Comparison of ENCODE assay signal across 8 cellular contexts in genomic region chr1:70353038-70353437, GRCh38. TPM values are rescaled to one million over a fixed set of nuclear protein-coding genes. Genes with fewer than 3 reads are reported as not detected.
DNase-seq lines count a peak whose midpoint lies in the region; ATAC-seq and TF ChIP-seq lines count a peak whose summit lies in the region.

No MANE protein-coding gene starts in this region.

- H3K79me1 ChIP-seq in H9 (ENCODE audit: insufficient read depth, low read depth, low read length, poor library complexity, severe bottlenecking): no peaks in the 10 kb centered on the region

- no peak for TF ChIP-seq CTCF in H9 (conservative IDR thresholded peaks at IDR 0.05)
- no peak for TF ChIP-seq CTCF in WTC11 (IDR thresholded peaks at IDR 0.05)

- H3K23ac ChIP-seq in H9 (ENCODE audit: insufficient read length, low read depth, low read length): no peak overlapping the region

- peaks cover 1 to 7% (median 5%) of the 10 kb centered on the region in 3 experiments; a peak in 4 of 7 replicates for H3K36me3 Mint-ChIP-seq in H9 (ENCODE audit: insufficient read depth in 1 of 3, low read depth in 3 of 3)
- H3K36me3 Mint-ChIP-seq in WTC11: 0 out of 2 replicates have a peak, but pooled peaks cover 2% of the 10 kb centered on the region

- peak overlapping the region; percentile 98 for H3K9ac ChIP-seq in H9 (ENCODE audit: extremely low read depth, insufficient read length, low read length)

- H3T11ph ChIP-seq in H9 (ENCODE audit: low read length): no peak overlapping the region

- H3K9me3 ChIP-seq in H9 (ENCODE audit: control insufficient read depth, low read depth, low read length) (no peaks in the 10 kb centered on the region), right cardiac atrium (ENCODE audit: control insufficient read depth, low read length) (no peaks in the 10 kb centered on the region)

- H3K4me3 ChIP-seq in right cardiac atrium (ENCODE audit: low read length): peak overlapping the region; percentile 55
- peak overlapping the region in 6 of 7 experiments; percentile 73 to 96 (median 90) for H3K4me3 ChIP-seq in skin epidermis

- H2BK12ac ChIP-seq in H9 (ENCODE audit: insufficient read length, low read depth, low read length): no peak overlapping the region

- DNase-seq in H9 (no peak), WTC11 (ENCODE audit: low spot score) (no peak), right cardiac atrium (no peak), kidney tubule cell (ENCODE audit: low spot score) (no peak)
- no peak for DNase-seq in effector CD8-positive, alpha-beta T cell (lab: John Stamatoyannopoulos, UW)

- H3K9me3 Mint-ChIP-seq in H9 (no peaks in the 10 kb centered on the region; a peak in 1 of 5 replicates), WTC11 (no peaks in the 10 kb centered on the region)

- H2AK5ac ChIP-seq in H9 (ENCODE audit: insufficient read length, low read length): no peak overlapping the region

- no peak overlapping the region for H4K91ac ChIP-seq in H9 (ENCODE audit: insufficient read length, low read depth, low read length)

- H3K27ac Mint-ChIP-seq in H9: peak overlapping the region in 1 of 3 experiments; percentile 99; a peak in 1 of 7 replicates
- peak overlapping the region; percentile 92; the same call in 1 of the 2 replicates for H3K27ac Mint-ChIP-seq in WTC11

- H3K4me1 ChIP-seq in H9 (ENCODE audit: insufficient read depth, low read length) (no peaks in the 10 kb centered on the region), right cardiac atrium (ENCODE audit: control insufficient read depth, insufficient read depth, low read length) (no peaks in the 10 kb centered on the region)

- CTCF ChIA-PET in WTC11 (lab: Charles Lee): interaction anchor here (1.7 to 3.0 kb wide), 2 partner anchors 36 to 58 kb away, joined by 3 to 19 read pairs; partner anchors contain the start of gene CTH

- no peak overlapping the region for H2BK5ac ChIP-seq in H9 (ENCODE audit: insufficient read length, low read length)

- no CpG with 5 or more reads among the region's 4 CpGs for WGBS in H9 (ENCODE audit: extremely low coverage, insufficient read length, low lambda C conversion rate)
- WGBS in right cardiac atrium: 32% methylated on average over 4 of the region's 4 CpGs

- H3K27ac ChIP-seq in H9 (ENCODE audit: insufficient read length, low read depth, low read length) (no peak overlapping the region), right cardiac atrium (ENCODE audit: low read length) (no peak overlapping the region), skin epidermis (peak overlapping the region in 10 of 21 experiments; percentile 85 to 95 (median 94))

- intact Hi-C loops in right cardiac atrium (cut with DNase I): loop anchor here in 1 of 4 donors (10.0 kb wide), 1 partner anchor 52 kb away; no protein-coding TSS in a partner anchor

- H2BK20ac ChIP-seq in H9 (ENCODE audit: low read depth, low read length, poor library complexity, severe bottlenecking): no peak overlapping the region

- no peak overlapping the region for H4K8ac ChIP-seq in H9 (replicated peaks; ENCODE audit: insufficient read length, low read depth, low read length)

- no peak overlapping the region for H3K4ac ChIP-seq in H9 (ENCODE audit: low read depth, low read length)

- H2AFZ ChIP-seq in H9 (ENCODE audit: low read length): no peak overlapping the region

- no peak overlapping the region for H3K18ac ChIP-seq in H9 (ENCODE audit: insufficient read length, low read depth, low read length)

- H2BK15ac ChIP-seq in H9 (ENCODE audit: low read depth, low read length): no peak overlapping the region

- H3K27me3 ChIP-seq in H9 (ENCODE audit: insufficient read depth, low read length) (no peaks in the 10 kb centered on the region), right cardiac atrium (ENCODE audit: control insufficient read depth, insufficient read depth) (no peaks in the 10 kb centered on the region)

- H2BK120ac ChIP-seq in H9 (ENCODE audit: low read depth, low read length, poor library complexity, severe bottlenecking): no peak overlapping the region

- no peak overlapping the region for H4K5ac ChIP-seq in H9 (ENCODE audit: insufficient read length, low read depth, low read length)

- H3K4me2 ChIP-seq in H9 (ENCODE audit: insufficient read depth, insufficient read length, low read length): peak overlapping the region; percentile 82

- H3K79me2 ChIP-seq in H9 (ENCODE audit: insufficient read depth, low read length): peaks cover 16% of the 10 kb centered on the region; the same call in 1 of the 2 replicates

- no peak overlapping the region for H3K14ac ChIP-seq in H9 (ENCODE audit: insufficient read depth, low read length)

- POLR2A ChIA-PET in WTC11 (lab: Charles Lee): interaction anchor here (4.5 kb wide), 1 partner anchor 59 kb away, joined by 125 read pairs; the partner anchor contains the start of gene CTH

- ATAC-seq in WTC11: no peak
- ATAC-seq in right cardiac atrium: no peak
- ATAC-seq in HG03139 (IDR thresholded peaks at IDR 0.05; ENCODE audit: unreplicated experiment): no peak
- no peak for ATAC-seq in GM19023 (IDR thresholded peaks at IDR 0.05; ENCODE audit: unreplicated experiment)

- H3K27me3 Mint-ChIP-seq in H9 (ENCODE audit: low read depth) (no peaks in the 10 kb centered on the region), WTC11 (ENCODE audit: low read depth) (no peaks in the 10 kb centered on the region)

- H4K20me1 ChIP-seq in H9 (ENCODE audit: control insufficient read depth, insufficient read depth, insufficient read length): no peaks in the 10 kb centered on the region

- H3K4me3 Mint-ChIP-seq in H9 (peak overlapping the region; percentile 91 to 93), WTC11 (peak overlapping the region; percentile 89)

- H3K23me2 ChIP-seq in H9 (ENCODE audit: insufficient read length, low read depth, low read length, poor library complexity, severe bottlenecking): peaks cover 5% of the 10 kb centered on the region

- H3K4me1 Mint-ChIP-seq in H9: peaks cover 14 to 21% of the 10 kb centered on the region in 2 experiments
- peaks cover 26% of the 10 kb centered on the region for H3K4me1 Mint-ChIP-seq in WTC11

- no peak overlapping the region for H3K56ac ChIP-seq in H9 (ENCODE audit: insufficient read length, low read depth, low read length)

TF ChIP-seq in WTC11, 78 proteins besides CTCF, POLR2A, EP300 and RAD21:
- TF ChIP-seq ZNF138 (CRISPR knock-in tag; conservative IDR thresholded peaks at IDR 0.05): no peak
- no peak for TF ChIP-seq ETV6 (CRISPR knock-in tag; IDR thresholded peaks at IDR 0.05)
- TF ChIP-seq ZNF317 (CRISPR knock-in tag; IDR thresholded peaks at IDR 0.05; ENCODE audit: borderline replicate concordance, low read depth): no peak
- no peak for TF ChIP-seq CREB1 (CRISPR knock-in tag; IDR thresholded peaks at IDR 0.05)

RNA-seq across cellular contexts. Expression of gene ANKRD13C, which starts 1.5 kb away (rescaled TPM):
- total RNA-seq in H9 (2021): 19.7 and 21.1 TPM in 2 replicates
- total RNA-seq in WTC11 (2021): 20.0 to 22.5 TPM (median 21.0 TPM) in 3 replicates
- total RNA-seq in right cardiac atrium: 10 to 100 TPM; 10.2 to 14.8 (median 12.2) TPM
- polyA plus RNA-seq in right cardiac atrium: 5.7 TPM

RNA-seq across cellular contexts. Expression of gene CTH, which starts 58.0 kb away (rescaled TPM):
- total RNA-seq in H9 (2021) (15.3 and 15.5 TPM in 2 replicates), WTC11 (2021) (20.8 to 27.8 TPM (median 23.9 TPM) in 3 replicates), right cardiac atrium (1 to 10 TPM in 3 of 4 donors, under 1 TPM in 1; 0.94 to 2.1 (median 1.7) TPM)
- 3.9 TPM for polyA plus RNA-seq in right cardiac atrium
